ENCODE assay signal across 15 cellular contexts in genomic region chr3:100033184-100033583, GRCh38.
DNase-seq lines count a peak whose midpoint lies in the region; ATAC-seq and TF ChIP-seq lines count a peak whose summit lies in the region.
"Had no signal": no experiment of that assay in that cellular context is flagged by ENCODE, and none has a peak within 500 bp of the region (broad histone marks: within the 10 kb centered on the region; RNA-seq: fewer than 3 reads in every experiment).

No MANE protein-coding gene starts in this region.

- peak; percentile 86 for ATAC-seq in RWPE2 (ENCODE audit: low read depth)
- no peak for ATAC-seq in HG02885 (IDR thresholded peaks at IDR 0.05; ENCODE audit: poor library complexity, unreplicated experiment)
- ATAC-seq: natural killer cell; stimulated activated naive B cell treated with anti-CD40 and anti-IgM and Interleukin-4, amounts not matched to agents 10 μg/mL and 1 μg/mL and 100 μg/mL, for 72 hours had no signal

- no peak overlapping the region for H2AFZ ChIP-seq in GM23248

- H3K9ac ChIP-seq in GM23248, result no peak overlapping the region

- H3K79me2 ChIP-seq in GM23248 (ENCODE audit: insufficient read depth), result no peaks in the 10 kb centered on the region

- peaks cover 23% of the 10 kb centered on the region for H3F3A ChIP-seq in GM23248 (ENCODE audit: insufficient read depth)

- 5 to 8% methylated on average over 1 of the region's 1 CpG for WGBS in GM23248 (ENCODE audit: low coverage in 1 of 2, low lambda C conversion rate in 2 of 2, missing lambda C conversion rate in 2 of 2), 2 experiments

- H3K9me3 ChIP-seq in GM23248 (ENCODE audit: low read depth), result no peaks in the 10 kb centered on the region
- no peaks in the 10 kb centered on the region for H3K9me3 ChIP-seq in RWPE2 (ENCODE audit: severe bottlenecking)

- H3K4me2 ChIP-seq in GM23248 (ENCODE audit: unreplicated experiment), result peak overlapping the region; percentile 63

- in situ Hi-C loops in GM23248 (cut with MboI), result no loop called here

- H3K27ac ChIP-seq in GM23248 (peak overlapping the region; percentile 66), RWPE2 (ENCODE audit: poor library complexity, severe bottlenecking) (peak overlapping the region; percentile 77)

- H3K27me3 ChIP-seq in GM23248 (replicated peaks; ENCODE audit: insufficient read depth) (no peaks in the 10 kb centered on the region), RWPE2 (ENCODE audit: insufficient read depth, poor library complexity, severe bottlenecking) (no peaks in the 10 kb centered on the region)

- H4K20me1 ChIP-seq in GM23248 (ENCODE audit: insufficient read depth), result no peaks in the 10 kb centered on the region

- DNase-seq in GM23248 (peak; percentile 37), RWPE2 (ENCODE audit: low spot score) (no peak), fibroblast of the aortic adventitia (ENCODE audit: low read depth) (peak; percentile 95), renal cortical epithelial cell (ENCODE audit: low read depth) (peak; percentile 75), putamen (ENCODE audit: low spot score) (no peak), superior temporal gyrus (ENCODE audit: extremely low spot score) (no peak)
- DNase-seq: activated naive CD8-positive, alpha-beta T cell treated with anti-CD3 and anti-CD28 coated beads, Interleukin-2, amount 10 ng/mL, durations not matched to agents 7 days and 5 days; CD8-positive, alpha-beta memory T cell; GOT3; natural killer cell; NCI-H1930; OCI-M1; stimulated activated naive B cell treated with anti-CD40 and anti-IgM and Interleukin-4, amounts not matched to agents 10 μg/mL and 1 μg/mL and 100 μg/mL, for 72 hours; T1000 had no signal

- H3K4me1 ChIP-seq in GM23248 (ENCODE audit: insufficient read depth), result peaks cover 28% of the 10 kb centered on the region
- H3K4me1 ChIP-seq in RWPE2 (ENCODE audit: insufficient read depth, poor library complexity, severe bottlenecking), result peaks cover 24% of the 10 kb centered on the region

- H3K4me3 ChIP-seq in GM23248 (no peak overlapping the region), RWPE2 (ENCODE audit: severe bottlenecking) (no peak overlapping the region), fibroblast of the aortic adventitia (ENCODE audit: low read depth, low read length) (no peak overlapping the region)

- no peaks in the 10 kb centered on the region for H3K9me2 ChIP-seq in GM23248 (ENCODE audit: insufficient read depth)

- TF ChIP-seq CTCF in RWPE2 (IDR thresholded peaks at IDR 0.05; ENCODE audit: poor library complexity, severe bottlenecking) (no peak), fibroblast of the aortic adventitia (IDR thresholded peaks at IDR 0.05; ENCODE audit: insufficient read depth, low read length) (no peak)

- H3K36me3 ChIP-seq in GM23248 (ENCODE audit: low read depth), result no peaks in the 10 kb centered on the region
- H3K36me3 ChIP-seq in RWPE2 (ENCODE audit: low read depth), result no peaks in the 10 kb centered on the region

Comparison
In these comparisons a context has a peak if more than half of its experiments do, and no peak if none do; other contexts are left out.
1. DNase-seq: peak in GM23248 (single experiment), fibroblast of the aortic adventitia (single experiment) and renal cortical epithelial cell (single experiment); none in RWPE2 (single experiment), putamen (single experiment) and superior temporal gyrus (single experiment).